1 cellular context compared by ENCODE assay signal in the genomic region with DNA sequence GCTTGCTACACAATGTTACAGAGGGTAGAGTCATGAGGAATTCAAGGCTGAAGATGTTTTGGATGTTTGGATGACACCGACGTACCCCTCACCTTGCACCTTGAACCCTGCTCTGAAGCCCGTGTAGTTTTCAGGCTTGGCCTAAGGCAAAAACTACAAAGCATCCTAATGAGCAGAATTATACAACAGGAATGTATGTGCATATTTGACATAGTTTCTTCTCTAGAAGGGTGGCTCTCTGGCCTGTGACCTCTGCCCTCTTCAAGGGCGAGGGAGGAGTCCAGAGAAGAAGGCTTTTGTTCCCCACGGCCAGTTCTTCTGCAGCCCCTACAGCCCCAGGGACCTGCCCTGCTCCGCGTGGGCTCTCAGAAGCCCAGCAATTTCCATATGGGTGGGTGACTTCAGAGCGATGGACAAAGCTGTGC.
TF ChIP-seq lines count a peak whose summit lies in the region.

No MANE protein-coding gene starts in this region.

TF ChIP-seq in HCT116, 20 proteins besides CTCF, POLR2A, EP300 and RAD21 (continued from another document):
- TF ChIP-seq, protein P1, sequence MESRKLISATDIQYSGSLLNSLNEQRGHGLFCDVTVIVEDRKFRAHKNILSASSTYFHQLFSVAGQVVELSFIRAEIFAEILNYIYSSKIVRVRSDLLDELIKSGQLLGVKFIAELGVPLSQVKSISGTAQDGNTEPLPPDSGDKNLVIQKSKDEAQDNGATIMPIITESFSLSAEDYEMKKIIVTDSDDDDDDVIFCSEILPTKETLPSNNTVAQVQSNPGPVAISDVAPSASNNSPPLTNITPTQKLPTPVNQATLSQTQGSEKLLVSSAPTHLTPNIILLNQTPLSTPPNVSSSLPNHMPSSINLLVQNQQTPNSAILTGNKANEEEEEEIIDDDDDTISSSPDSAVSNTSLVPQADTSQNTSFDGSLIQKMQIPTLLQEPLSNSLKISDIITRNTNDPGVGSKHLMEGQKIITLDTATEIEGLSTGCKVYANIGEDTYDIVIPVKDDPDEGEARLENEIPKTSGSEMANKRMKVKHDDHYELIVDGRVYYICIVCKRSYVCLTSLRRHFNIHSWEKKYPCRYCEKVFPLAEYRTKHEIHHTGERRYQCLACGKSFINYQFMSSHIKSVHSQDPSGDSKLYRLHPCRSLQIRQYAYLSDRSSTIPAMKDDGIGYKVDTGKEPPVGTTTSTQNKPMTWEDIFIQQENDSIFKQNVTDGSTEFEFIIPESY (IDR thresholded peaks at IDR 0.05; ENCODE audit: extremely low read depth, insufficient replicate concordance, low read length) = no peak
- TF ChIP-seq, protein P2, sequence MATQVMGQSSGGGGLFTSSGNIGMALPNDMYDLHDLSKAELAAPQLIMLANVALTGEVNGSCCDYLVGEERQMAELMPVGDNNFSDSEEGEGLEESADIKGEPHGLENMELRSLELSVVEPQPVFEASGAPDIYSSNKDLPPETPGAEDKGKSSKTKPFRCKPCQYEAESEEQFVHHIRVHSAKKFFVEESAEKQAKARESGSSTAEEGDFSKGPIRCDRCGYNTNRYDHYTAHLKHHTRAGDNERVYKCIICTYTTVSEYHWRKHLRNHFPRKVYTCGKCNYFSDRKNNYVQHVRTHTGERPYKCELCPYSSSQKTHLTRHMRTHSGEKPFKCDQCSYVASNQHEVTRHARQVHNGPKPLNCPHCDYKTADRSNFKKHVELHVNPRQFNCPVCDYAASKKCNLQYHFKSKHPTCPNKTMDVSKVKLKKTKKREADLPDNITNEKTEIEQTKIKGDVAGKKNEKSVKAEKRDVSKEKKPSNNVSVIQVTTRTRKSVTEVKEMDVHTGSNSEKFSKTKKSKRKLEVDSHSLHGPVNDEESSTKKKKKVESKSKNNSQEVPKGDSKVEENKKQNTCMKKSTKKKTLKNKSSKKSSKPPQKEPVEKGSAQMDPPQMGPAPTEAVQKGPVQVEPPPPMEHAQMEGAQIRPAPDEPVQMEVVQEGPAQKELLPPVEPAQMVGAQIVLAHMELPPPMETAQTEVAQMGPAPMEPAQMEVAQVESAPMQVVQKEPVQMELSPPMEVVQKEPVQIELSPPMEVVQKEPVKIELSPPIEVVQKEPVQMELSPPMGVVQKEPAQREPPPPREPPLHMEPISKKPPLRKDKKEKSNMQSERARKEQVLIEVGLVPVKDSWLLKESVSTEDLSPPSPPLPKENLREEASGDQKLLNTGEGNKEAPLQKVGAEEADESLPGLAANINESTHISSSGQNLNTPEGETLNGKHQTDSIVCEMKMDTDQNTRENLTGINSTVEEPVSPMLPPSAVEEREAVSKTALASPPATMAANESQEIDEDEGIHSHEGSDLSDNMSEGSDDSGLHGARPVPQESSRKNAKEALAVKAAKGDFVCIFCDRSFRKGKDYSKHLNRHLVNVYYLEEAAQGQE (IDR thresholded peaks at IDR 0.05; ENCODE audit: low read depth) = no peak
- no peak for TF ChIP-seq ZFX (IDR thresholded peaks at IDR 0.05)
- TF ChIP-seq EZH2phosphoT487 (IDR thresholded peaks at IDR 0.05; ENCODE audit: borderline replicate concordance) = no peak
- no peak for TF ChIP-seq EZH2 (IDR thresholded peaks at IDR 0.05)
- no peak for TF ChIP-seq SIN3A (IDR thresholded peaks at IDR 0.05; ENCODE audit: low read depth)
- TF ChIP-seq, protein P3, sequence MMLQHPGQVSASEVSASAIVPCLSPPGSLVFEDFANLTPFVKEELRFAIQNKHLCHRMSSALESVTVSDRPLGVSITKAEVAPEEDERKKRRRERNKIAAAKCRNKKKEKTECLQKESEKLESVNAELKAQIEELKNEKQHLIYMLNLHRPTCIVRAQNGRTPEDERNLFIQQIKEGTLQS (IDR thresholded peaks at IDR 0.05) = no peak
- no peak for TF ChIP-seq YY1 (IDR thresholded peaks at IDR 0.05; ENCODE audit: extremely low read depth, insufficient replicate concordance, low read depth, low read length)
- no peak for TF ChIP-seq POLR2AphosphoS5 (IDR thresholded peaks at IDR 0.05; ENCODE audit: low read depth, low read length)
- no peak for TF ChIP-seq FOSL1 (IDR thresholded peaks at IDR 0.05; ENCODE audit: low read depth)
